In genomic region chr19:29699861-29700260, GRCh38 we compare ENCODE assay signal across 20 cellular contexts. TPM values are rescaled to one million over a fixed set of nuclear protein-coding genes. Genes with fewer than 3 reads are reported as not detected.
DNase-seq lines count a peak whose midpoint lies in the region; ATAC-seq and TF ChIP-seq lines count a peak whose summit lies in the region.
"Had no signal": no experiment of that assay in that cellular context is flagged by ENCODE, and none has a peak within 500 bp of the region (broad histone marks: within the 10 kb centered on the region; RNA-seq: fewer than 3 reads in every experiment).

No MANE protein-coding gene starts in this region.

- no peak overlapping the region for H3K9ac ChIP-seq in BLaER1

- H4K20me1 ChIP-seq in BLaER1: peaks cover 51% of the 10 kb centered on the region

- intact Hi-C loops in posterior vena cava (cut with DNase I) (no loop called here), upper lobe of right lung (cut with DNase I) (loop anchor here (5.0 kb wide), 1 partner anchor 88 kb away; no protein-coding TSS in a partner anchor)

- peaks cover 5% of the 10 kb centered on the region; the same call in 1 of the 2 replicates for H3K9me3 ChIP-seq in BLaER1
- H3K9me3 ChIP-seq in ectodermal cell (ENCODE audit: control insufficient read depth, low read length): no peaks in the 10 kb centered on the region
- no peaks in the 10 kb centered on the region for H3K9me3 ChIP-seq in upper lobe of right lung

- H3K27me3 ChIP-seq in BLaER1 (no peaks in the 10 kb centered on the region), ectodermal cell (ENCODE audit: control insufficient read depth, insufficient read depth, low read length, poor library complexity, severe bottlenecking) (no peaks in the 10 kb centered on the region), upper lobe of right lung (no peaks in the 10 kb centered on the region)
- H3K27me3 ChIP-seq: BLaER1 treated with 17β-estradiol and CSF1 and Interleukin-3, amounts not matched to agents 10 nM and 100 nM had no signal

- H3K4me1 ChIP-seq in BLaER1 (peaks cover 3% of the 10 kb centered on the region; the same call in 1 of the 2 replicates), ectodermal cell (ENCODE audit: control insufficient read depth, insufficient read depth, low read length) (no peaks in the 10 kb centered on the region), upper lobe of right lung (no peaks in the 10 kb centered on the region)

- peaks cover 33% of the 10 kb centered on the region for H3K36me3 ChIP-seq in BLaER1
- H3K36me3 ChIP-seq in ectodermal cell (ENCODE audit: control insufficient read depth, insufficient read depth, low read length): peaks cover 5% of the 10 kb centered on the region
- peaks cover 3% of the 10 kb centered on the region for H3K36me3 ChIP-seq in upper lobe of right lung

- H3K4me3 ChIP-seq in BLaER1 (no peak overlapping the region), ectodermal cell (ENCODE audit: insufficient read depth, low read depth, low read length) (no peak overlapping the region), upper lobe of right lung (no peak overlapping the region)
- H3K4me3 ChIP-seq: BLaER1 treated with 17β-estradiol and CSF1 and Interleukin-3, amounts not matched to agents 10 nM and 100 nM had no signal

- TF ChIP-seq CTCF in upper lobe of right lung (IDR thresholded peaks at IDR 0.05): no peak

- H3K27ac ChIP-seq in BLaER1 (peak overlapping the region; percentile 8; the same call in 1 of the 2 replicates), ectodermal cell (ENCODE audit: insufficient read depth, low read depth, low read length, poor library complexity, severe bottlenecking) (peak overlapping the region; percentile 44), upper lobe of right lung (no peak overlapping the region)
- H3K27ac ChIP-seq: BLaER1 treated with 17β-estradiol and CSF1 and Interleukin-3, amounts not matched to agents 10 nM and 100 nM; HL-60 had no signal

- 85 to 87% methylated on average over 5 of the region's 5 CpGs for WGBS in ectodermal cell, 2 experiments

- DNase-seq in posterior vena cava (ENCODE audit: low spot score) (peak; percentile 29), upper lobe of right lung (peak; percentile 29), activated T-cell treated with anti-CD3 and anti-CD28 coated beads for 4 hours (no peak), NCI-H2196 (lab: John Stamatoyannopoulos, UW; ENCODE audit: unreplicated experiment) (no peak)
- DNase-seq: 8988T; Calu3; CD8-positive, alpha-beta T cell; DMS79 treated with DMSO at 0.1 percent for 48 hours; GF-D8; GOT3; H7; HFFc6; IMR-90 had no signal

- ATAC-seq in upper lobe of right lung: no peak
- ATAC-seq in HG03045 (IDR thresholded peaks at IDR 0.05; ENCODE audit: unreplicated experiment): no peak
- ATAC-seq: CD8-positive, alpha-beta T cell; HCT116 had no signal

- H3K4me2 ChIP-seq in BLaER1: no peak overlapping the region
- H3K4me2 ChIP-seq: BLaER1 treated with 17β-estradiol and CSF1 and Interleukin-3, amounts not matched to agents 10 nM and 100 nM had no signal

RNA-seq across cellular contexts. Expression of gene C19orf12, which starts 15.2 kb away (rescaled TPM):
- polyA plus RNA-seq in ectodermal cell (2013, experiment 1 of 4): 29.7 TPM
- 31.6 TPM for polyA plus RNA-seq in ectodermal cell (2013, experiment 2 of 4)
- polyA plus RNA-seq in ectodermal cell (2013, experiment 3 of 4): 25.5 TPM
- polyA plus RNA-seq in ectodermal cell (2013, experiment 4 of 4): 27.8 TPM
- total RNA-seq in posterior vena cava (10 to 100 TPM; 26.7 to 29.8 TPM), upper lobe of right lung (22.1 TPM)

RNA-seq across cellular contexts. Expression of gene PLEKHF1, which starts 34.6 kb away (rescaled TPM):
- 0.56 TPM for polyA plus RNA-seq in ectodermal cell (2013, experiment 1 of 4)
- polyA plus RNA-seq in ectodermal cell (2013, experiment 2 of 4): 0.41 TPM
- 0.43 TPM for polyA plus RNA-seq in ectodermal cell (2013, experiment 3 of 4)
- 0.36 TPM for polyA plus RNA-seq in ectodermal cell (2013, experiment 4 of 4)
- total RNA-seq in posterior vena cava (10 to 100 TPM; 20.7 to 21.0 TPM), upper lobe of right lung (17.3 TPM)
- total RNA-seq: A673 had no signal

Comparison
In these comparisons a context has a peak if more than half of its experiments do, and no peak if none do; other contexts are left out.
1. DNase-seq: peak in posterior vena cava (single experiment) and upper lobe of right lung (single experiment); none in activated T-cell treated with anti-CD3 and anti-CD28 coated beads for 4 hours (single experiment) and NCI-H2196 (single experiment).